ENCODE assay signal across 21 cellular contexts in the genomic region with DNA sequence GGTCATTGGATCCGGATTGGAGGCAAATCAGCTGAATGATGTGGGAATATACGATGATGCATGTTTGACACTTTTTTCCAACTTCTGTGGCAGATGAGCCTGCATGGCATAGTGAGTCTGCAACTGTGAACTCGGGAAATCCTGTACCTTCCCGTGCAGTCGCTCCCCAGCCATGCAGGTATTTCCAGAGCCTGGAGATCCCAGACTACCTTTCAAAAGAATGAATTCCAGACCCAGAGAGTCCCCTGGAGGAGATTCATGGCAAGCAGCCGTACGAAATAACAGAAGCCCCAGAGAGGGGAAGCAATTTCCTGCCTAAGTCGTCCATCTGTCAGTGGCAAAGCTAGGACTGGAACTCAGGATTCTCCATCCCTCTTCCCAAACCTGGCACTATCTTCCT.
"Had no signal": no experiment of that assay in that cellular context is flagged by ENCODE, and none has a peak within 500 bp of the region (broad histone marks: within the 10 kb centered on the region; RNA-seq: fewer than 3 reads in every experiment).

No MANE protein-coding gene starts in this region.

- H3K27ac ChIP-seq: SJSA1, SK-N-MC had no signal

- H3K27me3 ChIP-seq: SJSA1 had no signal

- H3K4me1 ChIP-seq: SJSA1 had no signal

- H3K36me3 ChIP-seq: SJSA1 had no signal

- H3K4me3 ChIP-seq: SJSA1, SK-N-MC had no signal

- DNase-seq: IMR-90, Karpas-422, KG1, MM.1S, NCI-H1092 treated with DMSO at 0.1 percent for 48 hours, NCI-H1436, NCI-H187, NCI-H2029, NCI-H2081 treated with DMSO at 0.1 percent for 48 hours, NCI-H2171, NCI-H226, NCI-H446, NCI-H510A, NCI-H524 treated with DMSO at 0.1 percent for 48 hours, NCI-H69, NCI-H774, Right ventricle myocardium superior, RPMI8226, SIG-M5 had no signal
